In the genomic region with DNA sequence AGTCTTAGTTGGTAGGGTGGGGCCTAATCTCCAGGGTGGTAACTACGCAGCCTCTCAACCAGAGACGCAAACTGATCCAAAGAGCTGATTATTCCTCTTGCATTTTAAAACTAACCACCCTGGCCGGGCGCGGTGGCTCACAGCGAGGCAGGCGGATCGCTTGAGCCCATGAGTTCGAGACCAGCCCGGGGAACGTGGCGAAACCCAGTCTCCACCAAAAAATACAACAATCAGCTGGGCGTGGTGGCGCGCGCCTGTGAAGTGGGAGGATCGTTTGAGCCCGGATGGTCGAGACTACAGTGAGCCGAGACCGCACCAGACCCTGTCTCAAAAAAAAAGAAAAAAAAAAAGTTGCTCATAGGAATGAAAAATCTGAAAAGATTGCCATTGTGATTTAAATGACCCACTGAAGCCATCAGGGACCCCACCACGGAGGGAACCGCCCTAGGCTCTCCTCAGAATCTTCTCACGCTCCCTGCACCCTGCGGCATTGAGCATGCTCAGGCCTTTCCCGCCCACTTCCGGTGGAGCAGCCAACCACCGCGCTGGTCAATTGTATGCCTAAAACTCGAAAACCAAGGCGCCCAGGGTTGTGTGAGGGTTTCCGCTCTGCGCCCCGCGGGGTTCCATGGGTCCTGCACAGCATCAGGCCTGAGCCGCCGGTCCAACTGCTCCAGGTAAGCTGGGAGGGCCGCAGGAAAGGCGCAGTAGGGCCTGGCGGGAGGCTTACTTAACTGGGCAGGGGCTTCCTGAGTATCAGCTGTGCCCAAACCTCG, we compare ENCODE assay signal across 26 cellular contexts. TPM values are rescaled to one million over a fixed set of nuclear protein-coding genes. Genes with fewer than 3 reads are reported as not detected.
"Had no signal": no experiment of that assay in that cellular context is flagged by ENCODE, and none has a peak within 500 bp of the region (broad histone marks: within the 10 kb centered on the region; RNA-seq: fewer than 3 reads in every experiment).

TRIM60 (plus strand) TSS at position 564 of the 776 bp plus-strand sequence. CDS start 8,074 bp downstream, outside the sequence.

- FAIRE-seq: RCC 7860 had no signal

- H3K4me1 ChIP-seq: SJSA1 had no signal

- DNase-seq: KBM-7, MV-4-11, NCI-H1048, NCI-H1105, NCI-H1417, NCI-H146, NCI-H1694 treated with DMSO at 0.1 percent for 48 hours, NCI-H1930, NCI-H2081, NCI-H2107, NCI-H226, NCI-H446, NCI-H510A, NCI-H524 treated with DMSO at 0.1 percent for 48 hours, NCI-H69, NCI-H774, Right ventricle myocardium superior, RPMI8226, SIG-M5 had no signal

- H3K27ac ChIP-seq: SJSA1, SK-N-MC had no signal

- H3K36me3 ChIP-seq: SJSA1 had no signal

- H3K9me3 ChIP-seq: SJSA1 had no signal

- H3K27me3 ChIP-seq: SJSA1 had no signal

- H3K4me3 ChIP-seq: SJSA1, SK-N-MC had no signal

RNA-seq across cellular contexts. Expression of gene TRIM60, which starts in this region (rescaled TPM):
- total RNA-seq: HT-29, LHCN-M2, MCF 10A, Right ventricle myocardium superior, SJSA1 had no signal
- polyA plus RNA-seq: IgD-negative memory B cell had no signal
